ENCODE assay signal across 8 cellular contexts in genomic region chr11:73139476-73140198, GRCh38. TPM values are rescaled to one million over a fixed set of nuclear protein-coding genes. Genes with fewer than 3 reads are reported as not detected.
DNase-seq lines count a peak whose midpoint lies in the region; ATAC-seq and TF ChIP-seq lines count a peak whose summit lies in the region.

No MANE protein-coding gene starts in this region.

- WGBS in right lobe of liver (ENCODE audit: insufficient coverage, low coverage, low lambda C conversion rate, missing lambda C conversion rate): 7% methylated on average over 2 of the region's 2 CpGs

- no peak for TF ChIP-seq CTCF in left ventricle myocardium inferior (IDR thresholded peaks at IDR 0.05; ENCODE audit: borderline replicate concordance)
- no peak for TF ChIP-seq CTCF in right lobe of liver (IDR thresholded peaks at IDR 0.05)
- no peak for TF ChIP-seq CTCF in GM13977 (IDR thresholded peaks at IDR 0.05; ENCODE audit: extremely low read depth, insufficient read depth, missing control alignments)
- no peak for TF ChIP-seq CTCF in GM10248 (IDR thresholded peaks at IDR 0.05; ENCODE audit: control extremely low read depth, extremely low read depth, low read depth, missing control alignments)

- H3K27ac ChIP-seq in left ventricle myocardium inferior (replicated peaks) (peak overlapping the region; percentile 98), right lobe of liver (peak overlapping the region; percentile 94 to 97 (median 96))

- peak overlapping the region; percentile 94 for H3K4me3 ChIP-seq in left ventricle myocardium inferior
- H3K4me3 ChIP-seq in right lobe of liver: peak overlapping the region; percentile 75 to 86 (median 84)

- CTCF ChIA-PET in GM10248 (lab: Yijun Ruan, JAX): interaction anchor here (1.8 kb wide), 1 partner anchor 38 kb away, joined by 6 read pairs; no protein-coding TSS in a partner anchor

- no peak for ATAC-seq in left cardiac atrium
- ATAC-seq in right lobe of liver: peak in 1 of 4 donors; percentile 4
- ATAC-seq in HG02763 (IDR thresholded peaks at IDR 0.05; ENCODE audit: unreplicated experiment): no peak
- ATAC-seq in esophagus mucosa: no peak

- intact Hi-C loops in left ventricle myocardium inferior (cut with micrococcal nuclease): no loop called here
- intact Hi-C loops in left cardiac atrium (cut with DNase I): loop anchor here (10.0 kb wide), 1 partner anchor 305 kb away; no protein-coding TSS in a partner anchor
- intact Hi-C loops in right lobe of liver (cut with DNase I): no loop called here

- POLR2A ChIA-PET in GM10248 (lab: Yijun Ruan, JAX): no interaction called here

- no peak for TF ChIP-seq POLR2A in right lobe of liver (IDR thresholded peaks at IDR 0.05)

- DNase-seq in left ventricle myocardium inferior: no peak
- DNase-seq in left cardiac atrium: no peak
- peak; percentile 47 for DNase-seq in amniotic epithelial cell (ENCODE audit: low read depth)
- DNase-seq in right lobe of liver: no peak
- no peak for DNase-seq in GM13977 (ENCODE audit: low spot score)
- no peak for DNase-seq in GM10248 (ENCODE audit: extremely low spot score)

- H3K4me1 ChIP-seq in left ventricle myocardium inferior (peaks cover 79% of the 10 kb centered on the region), right lobe of liver (peaks cover 0 to 51% (median 23%) of the 10 kb centered on the region in 4 donors)

- no peaks in the 10 kb centered on the region for H3K9me3 ChIP-seq in left ventricle myocardium inferior (replicated peaks)
- no peaks in the 10 kb centered on the region for H3K9me3 ChIP-seq in right lobe of liver

- H3K36me3 ChIP-seq in left ventricle myocardium inferior (peaks cover 16% of the 10 kb centered on the region), right lobe of liver (no peaks in the 10 kb centered on the region)

- in situ Hi-C loops in GM13977 (cut with MboI; ENCODE audit: low pct_unique_long_range_greater_than_20kb, low sequenced_read_pairs, unreplicated experiment): no loop called here

- H3K27me3 ChIP-seq in left ventricle myocardium inferior (ENCODE audit: low read depth): no peaks in the 10 kb centered on the region
- H3K27me3 ChIP-seq in right lobe of liver: no peaks in the 10 kb centered on the region

RNA-seq across cellular contexts. Expression of gene FCHSD2, which starts 2.5 kb away (rescaled TPM):
- total RNA-seq in left ventricle myocardium inferior (43.4 TPM), left cardiac atrium (10 to 100 TPM; 36.0 to 48.0 TPM), right lobe of liver (10 to 100 TPM; 10.8 to 25.9 (median 17.8) TPM), esophagus mucosa (7.3 TPM)

Comparison
In these comparisons a context has a peak if more than half of its experiments do, and no peak if none do; other contexts are left out.
1. intact Hi-C loops: an anchor here in left cardiac atrium (10.0 kb wide); none called in left ventricle myocardium inferior and right lobe of liver.